In the genomic region with DNA sequence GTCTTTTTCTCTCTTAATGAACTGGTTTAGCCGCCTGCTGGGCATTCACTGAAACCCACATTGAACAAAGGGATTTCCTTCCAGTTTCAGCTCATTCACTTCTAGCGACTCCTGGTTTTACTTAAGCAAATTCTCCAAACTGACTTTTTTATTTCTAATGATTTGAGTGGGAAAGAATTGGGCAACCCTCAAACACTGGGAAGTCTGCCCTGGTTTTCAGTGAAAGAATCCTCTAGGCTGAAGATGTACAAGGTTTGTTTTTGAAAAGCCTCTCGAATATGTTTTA, we compare ENCODE assay signal across 11 cellular contexts. TPM values are rescaled to one million over a fixed set of nuclear protein-coding genes. Genes with fewer than 3 reads are reported as not detected.
DNase-seq lines count a peak whose midpoint lies in the region; ATAC-seq and TF ChIP-seq lines count a peak whose summit lies in the region.
"Had no signal": no experiment of that assay in that cellular context is flagged by ENCODE, and none has a peak within 500 bp of the region (broad histone marks: within the 10 kb centered on the region; RNA-seq: fewer than 3 reads in every experiment).

No MANE protein-coding gene starts in this region.

- H3K36me3 ChIP-seq in H7 (replicated peaks; ENCODE audit: control insufficient read depth, insufficient read depth, low read length), result no peaks in the 10 kb centered on the region

- no peaks in the 10 kb centered on the region for H3K9me3 Mint-ChIP-seq in osteocyte (ENCODE audit: unreplicated experiment)
- H3K9me3 Mint-ChIP-seq: activated T-helper 1 cell treated with anti-CD3 and anti-CD28 coated beads, Interleukin-12 subunit alpha, Interleukin-12 subunit beta, Interleukin-2, Interleukin-4 antibody, amounts not matched to agents 30 ng/mL and 10 ng/mL and 1 ng/mL, durations not matched to agents 14 hours and 24 hours and 36 hours; natural killer cell treated with Interleukin-12 subunit alpha and Interleukin-12 subunit beta and Interleukin-15 and Interleukin-18, amount 100 ng/mL, for 72 hours had no signal

- no peak for ATAC-seq in HG02642 (IDR thresholded peaks at IDR 0.05; ENCODE audit: poor library complexity, unreplicated experiment)
- ATAC-seq: natural killer cell treated with Interleukin-12 subunit alpha and Interleukin-12 subunit beta and Interleukin-15 and Interleukin-18, amount 100 ng/mL, for 72 hours had no signal

- H3K27ac Mint-ChIP-seq in osteocyte (ENCODE audit: unreplicated experiment), result no peak overlapping the region
- H3K27ac Mint-ChIP-seq: activated T-helper 1 cell treated with anti-CD3 and anti-CD28 coated beads, Interleukin-12 subunit alpha, Interleukin-12 subunit beta, Interleukin-2, Interleukin-4 antibody, amounts not matched to agents 30 ng/mL and 10 ng/mL and 1 ng/mL, durations not matched to agents 14 hours and 24 hours and 36 hours; natural killer cell treated with Interleukin-12 subunit alpha and Interleukin-12 subunit beta and Interleukin-15 and Interleukin-18, amount 100 ng/mL, for 72 hours had no signal

- H3K27me3 ChIP-seq in H7 (ENCODE audit: control insufficient read depth, insufficient read depth, low read length), result peaks cover 96% of the 10 kb centered on the region

- H3K4me3 ChIP-seq in H7 (ENCODE audit: insufficient read depth, low read depth, low read length), result no peak overlapping the region

- H3K4me1 Mint-ChIP-seq in osteocyte (ENCODE audit: unreplicated experiment), result peaks cover 19% of the 10 kb centered on the region

- peaks cover 31% of the 10 kb centered on the region for H3K36me3 Mint-ChIP-seq in osteocyte (ENCODE audit: unreplicated experiment)
- H3K36me3 Mint-ChIP-seq: natural killer cell treated with Interleukin-12 subunit alpha and Interleukin-12 subunit beta and Interleukin-15 and Interleukin-18, amount 100 ng/mL, for 72 hours had no signal

- DNase-seq in GM04503 (ENCODE audit: low read depth), result peak; percentile 47
- peak; percentile 40 for DNase-seq in SK-MEL-5 (ENCODE audit: low read depth, low spot score)
- DNase-seq in fibroblast of the conjunctiva (ENCODE audit: low read depth), result peak; percentile 59
- no peak for DNase-seq in osteocyte (ENCODE audit: extremely low spot score, unreplicated experiment)
- no peak for DNase-seq in LoVo (ENCODE audit: low spot score)
- no peak for DNase-seq in pons (ENCODE audit: low spot score)
- no peak for DNase-seq in H7
- DNase-seq: NCI-H146 had no signal

- no peak overlapping the region for H3K4me3 Mint-ChIP-seq in osteocyte (ENCODE audit: unreplicated experiment)
- H3K4me3 Mint-ChIP-seq: activated T-helper 1 cell treated with anti-CD3 and anti-CD28 coated beads, Interleukin-12 subunit alpha, Interleukin-12 subunit beta, Interleukin-2, Interleukin-4 antibody, amounts not matched to agents 30 ng/mL and 10 ng/mL and 1 ng/mL, durations not matched to agents 14 hours and 24 hours and 36 hours; natural killer cell treated with Interleukin-12 subunit alpha and Interleukin-12 subunit beta and Interleukin-15 and Interleukin-18, amount 100 ng/mL, for 72 hours had no signal

- in situ Hi-C loops in SK-MEL-5 (cut with HindIII; ENCODE audit: low pct_unique_long_range_greater_than_20kb, low sequenced_read_pairs), result no loop called here

- TF ChIP-seq CTCF in osteocyte (IDR thresholded peaks at IDR 0.05), result peak; percentile 49

- peaks cover 11% of the 10 kb centered on the region for H3K27me3 Mint-ChIP-seq in osteocyte (ENCODE audit: unreplicated experiment)
- H3K27me3 Mint-ChIP-seq: natural killer cell treated with Interleukin-12 subunit alpha and Interleukin-12 subunit beta and Interleukin-15 and Interleukin-18, amount 100 ng/mL, for 72 hours had no signal

RNA-seq across cellular contexts. Expression of gene PLAGL1, which starts 45.5 kb away (rescaled TPM):
- total RNA-seq in SK-MEL-5 (2014; rRNA removed; shearing (Covaris generic)), result 0.05 TPM in 1 of 2 replicates, not detected in the other
- 0.11 TPM in 1 of 2 replicates, not detected in the other for polyA plus RNA-seq in SK-MEL-5 (2015; cell fraction: cytosol; rRNA removed)
- polyA plus RNA-seq in SK-MEL-5 (2015; cell fraction: nucleus; rRNA removed), result 0.24 TPM in 1 of 2 replicates, not detected in the other
- total RNA-seq in osteocyte, result 90.3 and 103 TPM in 2 replicates
- total RNA-seq in H7 (2014; rRNA removed; shearing (Covaris generic)), result 0.07 and 1.7 TPM in 2 replicates

Comparison
In these comparisons a context has a peak if more than half of its experiments do, and no peak if none do; other contexts are left out.
1. DNase-seq: peak in GM04503 (single experiment), SK-MEL-5 (single experiment) and fibroblast of the conjunctiva (single experiment); none in osteocyte (single experiment), LoVo (single experiment), pons (single experiment) and H7 (single experiment).
2. RNA of gene PLAGL1, which starts 45.5 kb away (total RNA-seq): 90.3 to 103 TPM in osteocyte; 0.07 to 1.7 TPM in H7 and 0.05 TPM in SK-MEL-5; every median in the first group is over 10 times any median in the second.